Comparison of ENCODE assay signal across 8 cellular contexts in the genomic region with DNA sequence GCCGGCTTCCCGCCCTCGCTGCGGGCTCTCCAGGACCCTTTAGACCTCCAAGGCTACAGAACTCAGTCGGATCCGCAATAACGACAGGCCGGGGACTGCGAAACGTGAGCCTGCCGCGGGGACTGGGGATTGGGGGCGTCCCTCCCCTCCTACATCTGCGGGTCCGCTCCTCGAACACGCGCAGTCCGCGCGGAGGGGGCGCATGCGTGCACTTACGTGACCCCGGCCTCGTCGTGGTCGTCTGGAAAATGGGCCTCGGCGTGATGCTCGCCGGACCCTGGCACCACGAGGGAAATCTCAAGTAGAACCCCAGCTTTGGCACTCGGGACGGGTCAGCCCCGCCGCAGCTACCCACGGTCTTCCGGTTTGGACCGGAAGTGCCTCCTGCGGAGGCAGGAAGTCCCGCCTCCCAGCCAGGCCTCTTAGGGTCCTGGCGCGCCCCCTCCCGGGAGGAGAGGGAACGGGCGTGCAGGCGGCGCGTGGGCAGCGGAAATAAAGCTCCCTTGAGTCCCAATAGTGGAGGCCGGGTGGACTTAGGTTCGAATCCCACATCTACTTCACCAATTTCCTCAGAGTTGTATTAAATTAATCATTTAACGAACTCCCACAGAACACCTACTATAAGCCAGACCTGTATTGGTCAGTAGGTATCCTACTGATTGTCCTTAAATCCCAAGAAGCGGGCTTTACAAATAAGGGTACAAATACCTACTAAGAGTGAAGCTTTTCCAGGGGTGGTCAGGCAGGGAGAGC. TPM values are rescaled to one million over a fixed set of nuclear protein-coding genes. Genes with fewer than 3 reads are reported as not detected.
DNase-seq lines count a peak whose midpoint lies in the region; ATAC-seq and TF ChIP-seq lines count a peak whose summit lies in the region.

TSS of gene TAF1C (minus strand) at position 373 of the 753 bp plus-strand sequence. CDS start 2,069 bp downstream, outside the sequence.

- peaks cover 3% of the 10 kb centered on the region; the same call in 1 of the 2 replicates for H4K20me1 ChIP-seq in PC-9 (ENCODE audit: insufficient read depth)

- H3K36me3 ChIP-seq in PC-9 (ENCODE audit: low read depth) = no peaks in the 10 kb centered on the region; the same call in 1 of the 2 replicates
- peaks cover 2% of the 10 kb centered on the region for H3K36me3 ChIP-seq in mucosa of stomach (ENCODE audit: control insufficient read depth, insufficient read depth, low read length)

- peaks cover 34% of the 10 kb centered on the region for H3K79me2 ChIP-seq in PC-9 (ENCODE audit: low read depth)

- peaks cover 10% of the 10 kb centered on the region; the same call in 1 of the 2 replicates for H3K4me1 ChIP-seq in PC-9 (replicated peaks; ENCODE audit: insufficient read depth)
- H3K4me1 ChIP-seq in mucosa of stomach (ENCODE audit: control insufficient read depth, insufficient read depth, low read length) = peaks cover 9% of the 10 kb centered on the region

- peak; percentile 93 for TF ChIP-seq CTCF in PC-9 (conservative IDR thresholded peaks at IDR 0.05)

- POLR2A ChIA-PET in PC-9 (lab: Charles Lee; ENCODE audit: unreplicated experiment) = interaction anchor here (0.7 kb wide), 1 partner anchor 126 kb away, joined by 6 read pairs; no protein-coding TSS in a partner anchor

- TF ChIP-seq POLR2A in erythroblast (IDR thresholded peaks at IDR 0.05; ENCODE audit: low read length) = peak; percentile 63

- peak within 1 kb of the TSS; percentile 99 for H3K4me3 ChIP-seq in PC-9
- H3K4me3 ChIP-seq in mucosa of stomach (ENCODE audit: low read length) = peak within 1 kb of the TSS; percentile 62

- intact Hi-C loops in PC-9 (cut with micrococcal nuclease; ENCODE audit: unreplicated experiment) = loop anchor here (2.0 kb wide), 1 partner anchor 122 kb away; no protein-coding TSS in a partner anchor

- DNase-seq in DMS153 treated with DMSO at 0.1 percent for 48 hours (lab: John Stamatoyannopoulos, UW; ENCODE audit: unreplicated experiment) = peak; percentile 73
- DNase-seq in PC-9 = peak; percentile 86 to 88
- peak; percentile 93 for DNase-seq in activated T-cell treated with anti-CD3 and anti-CD28 coated beads, Interleukin-2, amount 50 U/mL, for 1 hour
- DNase-seq in erythroblast (lab: John Stamatoyannopoulos, UW) = peak; percentile 95 to 97
- DNase-seq in stimulated activated CD8-positive, alpha-beta memory T cell treated with anti-CD3 and anti-CD28 coated beads, Interleukin-7, amount 100 ng/mL, for 1 hour (ENCODE audit: low read depth in 2 of 2) = peak; percentile 81 to 83

- TF ChIP-seq RAD21 in Ishikawa (IDR thresholded peaks at IDR 0.05; ENCODE audit: low read depth) = peak; percentile 75

- peak within 1 kb of the TSS; percentile 90 for H3K9ac ChIP-seq in mucosa of stomach (ENCODE audit: low read length)

- ATAC-seq in GM21529 (IDR thresholded peaks at IDR 0.05; ENCODE audit: unreplicated experiment) = peak; percentile 95

- H3K9me2 ChIP-seq in PC-9 (ENCODE audit: insufficient read depth) = no peaks in the 10 kb centered on the region

- CTCF ChIA-PET in PC-9 (lab: Charles Lee) = interaction anchor here (0.6 to 1.2 kb wide), 9 partner anchors 41 to 322 kb away, joined by 3 to 12 read pairs (median 4); partner anchors contain the start of gene MBTPS1

- no peaks in the 10 kb centered on the region for H3K9me3 ChIP-seq in PC-9 (ENCODE audit: insufficient read depth, low read depth)
- H3K9me3 ChIP-seq in mucosa of stomach (ENCODE audit: control insufficient read depth, low read length) = no peaks in the 10 kb centered on the region

- no peaks in the 10 kb centered on the region for H3F3A ChIP-seq in PC-9 (ENCODE audit: insufficient read depth, low read depth)

- no peaks in the 10 kb centered on the region for H3K27me3 ChIP-seq in PC-9 (ENCODE audit: insufficient read depth, low read depth)
- no peaks in the 10 kb centered on the region for H3K27me3 ChIP-seq in mucosa of stomach (ENCODE audit: control insufficient read depth, insufficient read depth, low read length)

- no peak for TF ChIP-seq EP300 in Ishikawa (IDR thresholded peaks at IDR 0.05; ENCODE audit: borderline replicate concordance)

- H3K4me2 ChIP-seq in PC-9 = peak within 1 kb of the TSS; percentile 96

- H2AFZ ChIP-seq in PC-9 = peak within 1 kb of the TSS; percentile 100

- H3K27ac ChIP-seq in PC-9 = no peak within 1 kb of the TSS

- BruUV-seq in PC-9 (replicated peaks; lab: Mats Ljungman, UMichigan) = TSS peak; percentile 48

TF ChIP-seq in Ishikawa, 13 proteins besides CTCF, POLR2A, EP300 and RAD21:
- peak; percentile 90 for TF ChIP-seq EGR1 (IDR thresholded peaks at IDR 0.05)
- peak; percentile 74 for TF ChIP-seq NFIC (IDR thresholded peaks at IDR 0.05)
- peak; percentile 76 for TF ChIP-seq MAX (IDR thresholded peaks at IDR 0.05)
- peak; percentile 78 for TF ChIP-seq TAF1 (IDR thresholded peaks at IDR 0.05; ENCODE audit: low read depth)
- TF ChIP-seq CREB1 (IDR thresholded peaks at IDR 0.05; ENCODE audit: low read depth) = no peak
- peak; percentile 56; the same call in 1 of the 2 replicates for TF ChIP-seq TCF12 (IDR thresholded peaks at IDR 0.05; ENCODE audit: low read depth)

RNA-seq across cellular contexts. Expression of gene TAF1C, which starts in this region (rescaled TPM):
- total RNA-seq in PC-9 (2021) = 40.2 and 43.0 TPM in 2 replicates
